In genomic region chr14:71148627-71149026, GRCh38 we compare ENCODE assay signal across 19 cellular contexts.
DNase-seq lines count a peak whose midpoint lies in the region; FAIRE-seq and TF ChIP-seq lines count a peak whose summit lies in the region.
"Had no signal": no experiment of that assay in that cellular context is flagged by ENCODE, and none has a peak within 500 bp of the region (broad histone marks: within the 10 kb centered on the region; RNA-seq: fewer than 3 reads in every experiment).

No MANE protein-coding gene starts in this region.

- peak; percentile 26 for FAIRE-seq in GM18507 (lab: Jason Lieb, UNC)
- no peak for FAIRE-seq in urothelium cell line (lab: Jason Lieb, UNC)
- FAIRE-seq: H54 had no signal

- H3K36me3 Mint-ChIP-seq in T-helper 1 cell treated with Interleukin-12 subunit alpha and Interleukin-12 subunit beta and Interleukin-4 antibody, amounts not matched to agents 30 μg/mL and 1 μg/mL, for 36 hours (ENCODE audit: low read depth): peaks cover 16% of the 10 kb centered on the region
- H3K36me3 Mint-ChIP-seq in activated T-helper 2 cell treated with anti-CD3 and anti-CD28 coated beads, Interferon-gamma antibody, Interleukin-2, Interleukin-4, amounts not matched to agents 10 μg/mL and 5 μg/mL and 100 μg/mL, durations not matched to agents 14 hours and 24 hours and 36 hours (ENCODE audit: low read depth): peaks cover 27% of the 10 kb centered on the region

- TF ChIP-seq CTCF in NB4 (IDR thresholded peaks at IDR 0.05; ENCODE audit: low read depth, low read length): no peak

- peak overlapping the region; percentile 31 for H3K4me3 Mint-ChIP-seq in T-helper 1 cell treated with Interleukin-12 subunit alpha and Interleukin-12 subunit beta and Interleukin-4 antibody, amounts not matched to agents 30 μg/mL and 1 μg/mL, for 36 hours
- H3K4me3 Mint-ChIP-seq in activated T-helper 2 cell treated with anti-CD3 and anti-CD28 coated beads, Interferon-gamma antibody, Interleukin-2, Interleukin-4, amounts not matched to agents 10 μg/mL and 5 μg/mL and 100 μg/mL, durations not matched to agents 14 hours and 24 hours and 36 hours (ENCODE audit: low read depth): no peak overlapping the region
- H3K4me3 Mint-ChIP-seq: B cell, CD14-positive monocyte had no signal

- intact Hi-C loops in activated T-helper 2 cell treated with anti-CD3 and anti-CD28 coated beads, Interferon-gamma antibody, Interleukin-2, Interleukin-4, amounts not matched to agents 10 μg/mL and 5 μg/mL and 100 μg/mL, durations not matched to agents 14 hours and 24 hours and 36 hours (cut with micrococcal nuclease): no loop called here

- H3K27me3 Mint-ChIP-seq in T-helper 1 cell treated with Interleukin-12 subunit alpha and Interleukin-12 subunit beta and Interleukin-4 antibody, amounts not matched to agents 30 μg/mL and 1 μg/mL, for 36 hours (ENCODE audit: low read depth): peaks cover 5% of the 10 kb centered on the region
- H3K27me3 Mint-ChIP-seq in activated T-helper 2 cell treated with anti-CD3 and anti-CD28 coated beads, Interferon-gamma antibody, Interleukin-2, Interleukin-4, amounts not matched to agents 10 μg/mL and 5 μg/mL and 100 μg/mL, durations not matched to agents 14 hours and 24 hours and 36 hours (ENCODE audit: low read depth): peaks cover 1% of the 10 kb centered on the region

- H3K27ac Mint-ChIP-seq in T-helper 1 cell treated with Interleukin-12 subunit alpha and Interleukin-12 subunit beta and Interleukin-4 antibody, amounts not matched to agents 30 μg/mL and 1 μg/mL, for 36 hours: no peak overlapping the region
- H3K27ac Mint-ChIP-seq in activated T-helper 2 cell treated with anti-CD3 and anti-CD28 coated beads, Interferon-gamma antibody, Interleukin-2, Interleukin-4, amounts not matched to agents 10 μg/mL and 5 μg/mL and 100 μg/mL, durations not matched to agents 14 hours and 24 hours and 36 hours: peak overlapping the region; percentile 47

- no peak for TF ChIP-seq POLR2A in NB4 (IDR thresholded peaks at IDR 0.05; ENCODE audit: extremely low read depth, insufficient read length)

- H3K4me3 ChIP-seq in NB4 (ENCODE audit: low read depth, low read length): no peak overlapping the region

- H3K9me3 Mint-ChIP-seq in T-helper 1 cell treated with Interleukin-12 subunit alpha and Interleukin-12 subunit beta and Interleukin-4 antibody, amounts not matched to agents 30 μg/mL and 1 μg/mL, for 36 hours: peaks cover 25% of the 10 kb centered on the region
- peaks cover 31% of the 10 kb centered on the region for H3K9me3 Mint-ChIP-seq in activated T-helper 2 cell treated with anti-CD3 and anti-CD28 coated beads, Interferon-gamma antibody, Interleukin-2, Interleukin-4, amounts not matched to agents 10 μg/mL and 5 μg/mL and 100 μg/mL, durations not matched to agents 14 hours and 24 hours and 36 hours

- DNase-seq in T-helper 1 cell (no peak), GM18507 (ENCODE audit: extremely low spot score, insufficient read length, low read depth) (no peak), NB4 (ENCODE audit: low read depth) (peak; percentile 57), UCSD-AML1 (lab: John Stamatoyannopoulos, UW; ENCODE audit: unreplicated experiment) (no peak), urothelium cell line (ENCODE audit: low spot score) (no peak), SK-N-DZ (ENCODE audit: low spot score) (no peak)
- no peak for DNase-seq in activated T-helper 2 cell treated with anti-CD3 and anti-CD28 coated beads, Interferon-gamma antibody, Interleukin-2, Interleukin-4, amounts not matched to agents 10 μg/mL and 5 μg/mL and 100 μg/mL, durations not matched to agents 14 hours and 24 hours and 36 hours (ENCODE audit: low spot score)
- DNase-seq: Calu3, DMS153, KBM-7, NCI-H1105, NCI-H146, NCI-H2029, NCI-H69, SHP77 had no signal

- H3K4me1 Mint-ChIP-seq in T-helper 1 cell treated with Interleukin-12 subunit alpha and Interleukin-12 subunit beta and Interleukin-4 antibody, amounts not matched to agents 30 μg/mL and 1 μg/mL, for 36 hours (ENCODE audit: low read depth): peaks cover 24% of the 10 kb centered on the region
- H3K4me1 Mint-ChIP-seq in activated T-helper 2 cell treated with anti-CD3 and anti-CD28 coated beads, Interferon-gamma antibody, Interleukin-2, Interleukin-4, amounts not matched to agents 10 μg/mL and 5 μg/mL and 100 μg/mL, durations not matched to agents 14 hours and 24 hours and 36 hours (ENCODE audit: low read depth): peaks cover 33% of the 10 kb centered on the region
- H3K4me1 Mint-ChIP-seq: B cell had no signal
